In genomic region chr6:90369651-90370050, GRCh38 we compare ENCODE assay signal across 11 cellular contexts.
A peak's percentile ranks its signal among the peaks of the same experiment; 100 is the strongest.
DNase-seq lines count a peak whose midpoint lies in the region; ATAC-seq and TF ChIP-seq lines count a peak whose summit lies in the region.
"Had no signal": no experiment of that assay in that cellular context is flagged by ENCODE, and none has a peak within 500 bp of the region (broad histone marks: within the 10 kb centered on the region; RNA-seq: fewer than 3 reads in every experiment).

No MANE protein-coding gene starts in this region.

- H3K27me3 Mint-ChIP-seq in HFFc6 (ENCODE audit: insufficient read depth): peaks cover 5% of the 10 kb centered on the region; the same call in 1 of the 2 replicates
- H3K27me3 Mint-ChIP-seq in activated B cell treated with CpG ODN at 0.5 μM for 24 hours: no peaks in the 10 kb centered on the region
- H3K27me3 Mint-ChIP-seq in glutamatergic neuron (ENCODE audit: unreplicated experiment): peaks cover 6% of the 10 kb centered on the region
- H3K27me3 Mint-ChIP-seq: naive B cell, T-helper 17 cell had no signal

- H3K4me1 ChIP-seq in skeletal muscle tissue (ENCODE audit: control insufficient read depth in 3 of 3, insufficient read depth in 3 of 3, low read length in 3 of 3): peaks cover 5 to 9% (median 7%) of the 10 kb centered on the region in 3 donors

- H3K9ac ChIP-seq in skeletal muscle tissue (ENCODE audit: low read depth in 1 of 3, low read length in 3 of 3): no peak overlapping the region

- H3K27me3 ChIP-seq in skeletal muscle tissue (ENCODE audit: control insufficient read depth in 3 of 3, insufficient read depth in 3 of 3, low read length in 3 of 3): no peaks in the 10 kb centered on the region

- no peaks in the 10 kb centered on the region for H3K36me3 Mint-ChIP-seq in HFFc6 (ENCODE audit: low read depth)
- no peaks in the 10 kb centered on the region for H3K36me3 Mint-ChIP-seq in activated B cell treated with CpG ODN at 0.5 μM for 24 hours (ENCODE audit: low read depth)
- H3K36me3 Mint-ChIP-seq in glutamatergic neuron (ENCODE audit: unreplicated experiment): peaks cover 5% of the 10 kb centered on the region
- H3K36me3 Mint-ChIP-seq: naive B cell had no signal

- H3K4me3 ChIP-seq in skeletal muscle tissue (ENCODE audit: low read length in 3 of 3): no peak overlapping the region

- H3K4me3 Mint-ChIP-seq in HFFc6 (no peak overlapping the region), activated B cell treated with CpG ODN at 0.5 μM for 24 hours (no peak overlapping the region), glutamatergic neuron (ENCODE audit: unreplicated experiment) (no peak overlapping the region)
- H3K4me3 Mint-ChIP-seq: naive B cell, T-helper 17 cell had no signal

- TF ChIP-seq CTCF in HFFc6 (IDR thresholded peaks at IDR 0.05) (no peak), activated B cell treated with CpG ODN at 0.5 μM for 24 hours (IDR thresholded peaks at IDR 0.05) (no peak), glutamatergic neuron (IDR thresholded peaks at IDR 0.05; ENCODE audit: partially characterized antibody, unreplicated experiment) (no peak)

- POLR2A ChIA-PET in activated B cell treated with CpG ODN at 0.5 μM for 24 hours (lab: Charles Lee): interaction anchor here (1.2 to 1.6 kb wide), 2 partner anchors 12 to 54 kb away, joined by 3 to 4 read pairs; no protein-coding TSS in a partner anchor

- intact Hi-C loops in activated B cell treated with CpG ODN at 0.5 μM for 24 hours (cut with micrococcal nuclease): loop anchor here (2.0 to 10.0 kb wide), 3 partner anchors 19 to 1015 kb away; partner anchors contain the start of gene UBE2J1

- H3K9me3 ChIP-seq in skeletal muscle tissue (ENCODE audit: control insufficient read depth in 3 of 3, low read length in 3 of 3): no peaks in the 10 kb centered on the region

- H3K36me3 ChIP-seq in skeletal muscle tissue (ENCODE audit: control insufficient read depth in 3 of 3, insufficient read depth in 3 of 3, low read length in 3 of 3): no peaks in the 10 kb centered on the region

- ATAC-seq in activated B cell treated with CpG ODN at 0.5 μM for 24 hours (ENCODE audit: low read depth): no peak
- ATAC-seq in GM21367 (IDR thresholded peaks at IDR 0.05; ENCODE audit: unreplicated experiment): no peak
- ATAC-seq in HG02642 (IDR thresholded peaks at IDR 0.05; ENCODE audit: poor library complexity, unreplicated experiment): no peak
- ATAC-seq in GM21825 (IDR thresholded peaks at IDR 0.05; ENCODE audit: unreplicated experiment): no peak

- DNase-seq in HFFc6: no peak
- no peak for DNase-seq in activated B cell treated with CpG ODN at 0.5 μM for 24 hours
- no peak for DNase-seq in glutamatergic neuron
- no peak for DNase-seq in UCSD-AML1 (lab: John Stamatoyannopoulos, UW; ENCODE audit: unreplicated experiment)
- DNase-seq: naive B cell, NCI-H748 treated with DMSO at 0.1 percent for 48 hours, T-helper 17 cell had no signal

- H3K4me1 Mint-ChIP-seq in HFFc6 (ENCODE audit: low read depth) (peaks cover 30% of the 10 kb centered on the region), activated B cell treated with CpG ODN at 0.5 μM for 24 hours (peaks cover 53% of the 10 kb centered on the region), glutamatergic neuron (ENCODE audit: low read depth, unreplicated experiment) (peaks cover 36% of the 10 kb centered on the region)

- H3K27ac Mint-ChIP-seq in HFFc6 (peak overlapping the region; percentile 91), activated B cell treated with CpG ODN at 0.5 μM for 24 hours (peak overlapping the region; percentile 6), glutamatergic neuron (ENCODE audit: unreplicated experiment) (peak overlapping the region; percentile 59)
- H3K27ac Mint-ChIP-seq: T-helper 17 cell had no signal

- CTCF ChIA-PET in activated B cell treated with CpG ODN at 0.5 μM for 24 hours (lab: Charles Lee): interaction anchor here (2.5 kb wide), 1 partner anchor 23 kb away, joined by 7 read pairs; no protein-coding TSS in a partner anchor

- H3K9me3 Mint-ChIP-seq in HFFc6: no peaks in the 10 kb centered on the region
- H3K9me3 Mint-ChIP-seq in activated B cell treated with CpG ODN at 0.5 μM for 24 hours: peaks cover 3% of the 10 kb centered on the region
- H3K9me3 Mint-ChIP-seq in glutamatergic neuron (ENCODE audit: unreplicated experiment): peaks cover 8% of the 10 kb centered on the region

- peak overlapping the region; percentile 58 for H3K27ac ChIP-seq in skeletal muscle tissue (ENCODE audit: low read depth, low read length)

Comparison
In these comparisons a context has a peak if more than half of its experiments do, and no peak if none do; other contexts are left out.
1. H3K27ac Mint-ChIP-seq: peak in every context shown above with its lines; median percentile 91 in HFFc6; 59 in glutamatergic neuron; 6 in activated B cell treated with CpG ODN at 0.5 μM for 24 hours.